In the genomic region with DNA sequence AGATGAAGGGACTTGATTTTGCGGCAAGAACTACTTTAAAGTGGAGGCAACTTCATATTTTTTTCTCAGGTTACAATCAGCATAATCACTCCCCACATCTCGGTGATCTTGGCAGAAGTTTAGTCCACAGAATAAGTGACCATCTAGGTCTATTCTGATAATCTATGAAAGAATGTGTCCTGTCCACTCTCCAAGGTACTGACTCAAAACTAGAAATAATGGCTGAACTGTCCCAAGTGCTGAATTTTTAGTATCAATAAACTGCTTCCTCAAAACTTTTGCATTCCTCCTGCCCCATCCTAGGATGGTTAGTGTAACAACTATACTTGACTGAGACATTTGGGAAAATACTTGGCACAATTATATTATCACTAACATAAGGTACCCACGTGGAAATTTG, we compare ENCODE assay signal across 17 cellular contexts. TPM values are rescaled to one million over a fixed set of nuclear protein-coding genes. Genes with fewer than 3 reads are reported as not detected.
DNase-seq lines count a peak whose midpoint lies in the region; FAIRE-seq and TF ChIP-seq lines count a peak whose summit lies in the region.
"Had no signal": no experiment of that assay in that cellular context is flagged by ENCODE, and none has a peak within 500 bp of the region (broad histone marks: within the 10 kb centered on the region; RNA-seq: fewer than 3 reads in every experiment).

No MANE protein-coding gene starts in this region.

- no peaks in the 10 kb centered on the region for H3K9me3 Mint-ChIP-seq in nephron progenitor cell

- no peak for TF ChIP-seq POLR2A in GM12891 (IDR thresholded peaks at IDR 0.05; ENCODE audit: low read depth, low read length)

- in situ Hi-C loops in brain microvascular endothelial cell (cut with HindIII; ENCODE audit: low pct_ligation_motif_present, low sequenced_read_pairs): no loop called here

- no peaks in the 10 kb centered on the region for H3K9me3 ChIP-seq in HEK293 (ENCODE audit: control insufficient read depth, insufficient read depth, low read depth, low read length)
- H3K9me3 ChIP-seq: tibial artery had no signal

- H3K36me3 ChIP-seq in HEK293 (ENCODE audit: control insufficient read depth in 2 of 2, insufficient read depth in 1 of 2, low read length in 2 of 2): no peaks in the 10 kb centered on the region
- H3K36me3 ChIP-seq in brain microvascular endothelial cell (replicated peaks): no peaks in the 10 kb centered on the region
- H3K36me3 ChIP-seq: spleen, tibial artery had no signal

- H3K27ac ChIP-seq in HEK293 (ENCODE audit: extremely low read depth, low read depth, low read length) (no peak overlapping the region), brain microvascular endothelial cell (no peak overlapping the region)
- H3K27ac ChIP-seq: spleen, tibial artery had no signal

- CTCF ChIA-PET in HEK293 (lab: Yijun Ruan, JAX): no interaction called here

- H3K27ac Mint-ChIP-seq in nephron progenitor cell: no peak overlapping the region
- H3K27ac Mint-ChIP-seq: activated T-helper 1 cell treated with anti-CD3 and anti-CD28 coated beads, Interleukin-12 subunit alpha, Interleukin-12 subunit beta, Interleukin-2, Interleukin-4 antibody, amounts not matched to agents 30 ng/mL and 10 ng/mL and 1 ng/mL, durations not matched to agents 14 hours and 24 hours and 36 hours; naive thymus-derived CD8-positive, alpha-beta T cell had no signal

- FAIRE-seq in GM12891 (lab: Jason Lieb, UNC): no peak
- FAIRE-seq: islet of Langerhans had no signal

- DNase-seq in NCI-H1048 (lab: John Stamatoyannopoulos, UW): peak; percentile 14
- peak; percentile 31 for DNase-seq in brain microvascular endothelial cell
- DNase-seq in nephron progenitor cell: peak; percentile 11
- no peak for DNase-seq in GM12891 (ENCODE audit: insufficient read length, low spot score)
- DNase-seq in HPDE6-E6E7 (ENCODE audit: extremely low spot score): no peak
- no peak for DNase-seq in COR-L47 (lab: John Stamatoyannopoulos, UW)
- DNase-seq in effector CD4-positive, alpha-beta T cell: no peak
- DNase-seq: caudate nucleus; DMS 273 treated with DMSO at 0.1 percent for 48 hours; naive thymus-derived CD8-positive, alpha-beta T cell; NCI-H345; SHP77; spleen; tibial artery had no signal

- POLR2A ChIA-PET in HEK293 (lab: Yijun Ruan, JAX): no interaction called here

- no peak for TF ChIP-seq CTCF in HEK293 (tag by site-specific recombination; IDR thresholded peaks at IDR 0.05)
- no peak for TF ChIP-seq CTCF in brain microvascular endothelial cell (IDR thresholded peaks at IDR 0.05; ENCODE audit: low read depth, low read length, missing control alignments)
- TF ChIP-seq CTCF in nephron progenitor cell (IDR thresholded peaks at IDR 0.05): no peak

- no peaks in the 10 kb centered on the region for H3K36me3 Mint-ChIP-seq in nephron progenitor cell (ENCODE audit: low read depth)

- no peaks in the 10 kb centered on the region for H3K4me1 ChIP-seq in HEK293 (ENCODE audit: control insufficient read depth, insufficient read depth, low read length)
- H3K4me1 ChIP-seq: spleen, tibial artery had no signal

- H3K27me3 Mint-ChIP-seq in nephron progenitor cell (ENCODE audit: low read depth, poor library complexity): peaks cover 21% of the 10 kb centered on the region
- H3K27me3 Mint-ChIP-seq: naive thymus-derived CD8-positive, alpha-beta T cell had no signal

- no peaks in the 10 kb centered on the region for H3K27me3 ChIP-seq in brain microvascular endothelial cell (replicated peaks)
- H3K27me3 ChIP-seq: spleen, tibial artery had no signal

- H3K4me3 ChIP-seq in HEK293 (ENCODE audit: low read depth, low read length) (no peak overlapping the region), brain microvascular endothelial cell (ENCODE audit: low read depth, low read length) (no peak overlapping the region)
- H3K4me3 ChIP-seq: spleen, tibial artery had no signal

- H3K4me1 Mint-ChIP-seq in nephron progenitor cell: no peaks in the 10 kb centered on the region
- H3K4me1 Mint-ChIP-seq: naive thymus-derived CD8-positive, alpha-beta T cell had no signal

- no peak overlapping the region for H3K4me3 Mint-ChIP-seq in nephron progenitor cell
- H3K4me3 Mint-ChIP-seq: activated T-helper 1 cell treated with anti-CD3 and anti-CD28 coated beads, Interleukin-12 subunit alpha, Interleukin-12 subunit beta, Interleukin-2, Interleukin-4 antibody, amounts not matched to agents 30 ng/mL and 10 ng/mL and 1 ng/mL, durations not matched to agents 14 hours and 24 hours and 36 hours; naive thymus-derived CD8-positive, alpha-beta T cell had no signal

TF ChIP-seq in HEK293, 187 proteins besides CTCF, POLR2A, EP300 and RAD21:
- TF ChIP-seq, protein P1, sequence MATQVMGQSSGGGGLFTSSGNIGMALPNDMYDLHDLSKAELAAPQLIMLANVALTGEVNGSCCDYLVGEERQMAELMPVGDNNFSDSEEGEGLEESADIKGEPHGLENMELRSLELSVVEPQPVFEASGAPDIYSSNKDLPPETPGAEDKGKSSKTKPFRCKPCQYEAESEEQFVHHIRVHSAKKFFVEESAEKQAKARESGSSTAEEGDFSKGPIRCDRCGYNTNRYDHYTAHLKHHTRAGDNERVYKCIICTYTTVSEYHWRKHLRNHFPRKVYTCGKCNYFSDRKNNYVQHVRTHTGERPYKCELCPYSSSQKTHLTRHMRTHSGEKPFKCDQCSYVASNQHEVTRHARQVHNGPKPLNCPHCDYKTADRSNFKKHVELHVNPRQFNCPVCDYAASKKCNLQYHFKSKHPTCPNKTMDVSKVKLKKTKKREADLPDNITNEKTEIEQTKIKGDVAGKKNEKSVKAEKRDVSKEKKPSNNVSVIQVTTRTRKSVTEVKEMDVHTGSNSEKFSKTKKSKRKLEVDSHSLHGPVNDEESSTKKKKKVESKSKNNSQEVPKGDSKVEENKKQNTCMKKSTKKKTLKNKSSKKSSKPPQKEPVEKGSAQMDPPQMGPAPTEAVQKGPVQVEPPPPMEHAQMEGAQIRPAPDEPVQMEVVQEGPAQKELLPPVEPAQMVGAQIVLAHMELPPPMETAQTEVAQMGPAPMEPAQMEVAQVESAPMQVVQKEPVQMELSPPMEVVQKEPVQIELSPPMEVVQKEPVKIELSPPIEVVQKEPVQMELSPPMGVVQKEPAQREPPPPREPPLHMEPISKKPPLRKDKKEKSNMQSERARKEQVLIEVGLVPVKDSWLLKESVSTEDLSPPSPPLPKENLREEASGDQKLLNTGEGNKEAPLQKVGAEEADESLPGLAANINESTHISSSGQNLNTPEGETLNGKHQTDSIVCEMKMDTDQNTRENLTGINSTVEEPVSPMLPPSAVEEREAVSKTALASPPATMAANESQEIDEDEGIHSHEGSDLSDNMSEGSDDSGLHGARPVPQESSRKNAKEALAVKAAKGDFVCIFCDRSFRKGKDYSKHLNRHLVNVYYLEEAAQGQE (tag by site-specific recombination; IDR thresholded peaks at IDR 0.05): peak; percentile 98
- TF ChIP-seq, protein P2, sequence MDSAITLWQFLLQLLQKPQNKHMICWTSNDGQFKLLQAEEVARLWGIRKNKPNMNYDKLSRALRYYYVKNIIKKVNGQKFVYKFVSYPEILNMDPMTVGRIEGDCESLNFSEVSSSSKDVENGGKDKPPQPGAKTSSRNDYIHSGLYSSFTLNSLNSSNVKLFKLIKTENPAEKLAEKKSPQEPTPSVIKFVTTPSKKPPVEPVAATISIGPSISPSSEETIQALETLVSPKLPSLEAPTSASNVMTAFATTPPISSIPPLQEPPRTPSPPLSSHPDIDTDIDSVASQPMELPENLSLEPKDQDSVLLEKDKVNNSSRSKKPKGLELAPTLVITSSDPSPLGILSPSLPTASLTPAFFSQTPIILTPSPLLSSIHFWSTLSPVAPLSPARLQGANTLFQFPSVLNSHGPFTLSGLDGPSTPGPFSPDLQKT (IDR thresholded peaks at IDR 0.05; ENCODE audit: borderline replicate concordance, low read depth, low read length): no peak
- no peak for TF ChIP-seq ZNF16 (tag by site-specific recombination; IDR thresholded peaks at IDR 0.05; ENCODE audit: low read depth)

TF ChIP-seq in GM12891, 5 proteins besides CTCF, POLR2A, EP300 and RAD21:
- TF ChIP-seq TAF1 (IDR thresholded peaks at IDR 0.05; ENCODE audit: low read depth, low read length) (no peak), PAX5 (IDR thresholded peaks at IDR 0.05; ENCODE audit: insufficient read depth, low read length, severe bottlenecking) (no peak), POLR2AphosphoS5 (IDR thresholded peaks at IDR 0.05; ENCODE audit: low read depth, low read length) (no peak)

RNA-seq across cellular contexts. Expression of a gene that starts 10.9 kb away (rescaled TPM):
- polyA plus RNA-seq in GM12891 (2012; ENCODE audit: low read depth, missing spikeins): not detected
- polyA plus RNA-seq: naive thymus-derived CD8-positive, alpha-beta T cell; spleen had no signal

Comparison
In these comparisons a context has a peak if more than half of its experiments do, and no peak if none do; other contexts are left out.
1. DNase-seq: peak in NCI-H1048 (single experiment), brain microvascular endothelial cell (single experiment) and nephron progenitor cell (single experiment); none in GM12891 (single experiment), HPDE6-E6E7 (single experiment), COR-L47 (single experiment) and effector CD4-positive, alpha-beta T cell (single experiment).